9 cellular contexts compared by ENCODE assay signal in genomic region chr20:3805594-3806264, GRCh38. TPM values are rescaled to one million over a fixed set of nuclear protein-coding genes. Genes with fewer than 3 reads are reported as not detected.
DNase-seq lines count a peak whose midpoint lies in the region; ATAC-seq and TF ChIP-seq lines count a peak whose summit lies in the region.
"Had no signal": no experiment of that assay in that cellular context is flagged by ENCODE, and none has a peak within 500 bp of the region (broad histone marks: within the 10 kb centered on the region; RNA-seq: fewer than 3 reads in every experiment).

No MANE protein-coding gene starts in this region.

- intact Hi-C loops in prostate gland (cut with DNase I), result no loop called here

- H3K9me2 ChIP-seq in Karpas-422 (replicated peaks; ENCODE audit: insufficient read depth, low read length), result no peaks in the 10 kb centered on the region

- TF ChIP-seq POLR2A in prostate gland (IDR thresholded peaks at IDR 0.05), result no peak

- H3K4me3 ChIP-seq in prostate gland (no peak overlapping the region), Karpas-422 (ENCODE audit: low read length) (no peak overlapping the region)

- no peaks in the 10 kb centered on the region for H3K79me2 ChIP-seq in Karpas-422 (ENCODE audit: low read length)

- no peaks in the 10 kb centered on the region for H3K27me3 Mint-ChIP-seq in T-helper 17 cell
- H3K27me3 Mint-ChIP-seq: IgD-negative memory B cell had no signal

- H3K4me1 Mint-ChIP-seq in T-helper 17 cell, result peaks cover 42% of the 10 kb centered on the region

- ATAC-seq in T-helper 17 cell (no peak), GM19395 (IDR thresholded peaks at IDR 0.05; ENCODE audit: unreplicated experiment) (no peak), GM18907 (IDR thresholded peaks at IDR 0.05; ENCODE audit: unreplicated experiment) (no peak)

- no peak overlapping the region for H3K4me2 ChIP-seq in Karpas-422 (ENCODE audit: low read depth, low read length, poor library complexity, severe bottlenecking)

- H3K27me3 ChIP-seq in prostate gland (replicated peaks; ENCODE audit: insufficient read depth) (no peaks in the 10 kb centered on the region), Karpas-422 (ENCODE audit: low read length) (no peaks in the 10 kb centered on the region)

- peaks cover 17% of the 10 kb centered on the region for H3K36me3 Mint-ChIP-seq in T-helper 17 cell (ENCODE audit: low read depth)

- no peaks in the 10 kb centered on the region for H3K9me3 ChIP-seq in T-helper 17 cell (ENCODE audit: control insufficient read depth, low read length, poor library complexity, severe bottlenecking)
- H3K9me3 ChIP-seq in prostate gland, result no peaks in the 10 kb centered on the region
- no peaks in the 10 kb centered on the region for H3K9me3 ChIP-seq in Karpas-422 (ENCODE audit: low read length)

- peak overlapping the region; percentile 26 to 87 for H3K27ac ChIP-seq in prostate gland
- H3K27ac ChIP-seq in Karpas-422 (ENCODE audit: low read length), result no peak overlapping the region

- peak overlapping the region; percentile 84 for H3K27ac Mint-ChIP-seq in T-helper 17 cell

- peaks cover 5% of the 10 kb centered on the region for H3K4me1 ChIP-seq in prostate gland (replicated peaks)
- no peaks in the 10 kb centered on the region for H3K4me1 ChIP-seq in Karpas-422 (ENCODE audit: low read length)

- H2AFZ ChIP-seq in Karpas-422 (ENCODE audit: low read length), result no peak overlapping the region

- H3K9ac ChIP-seq in Karpas-422 (ENCODE audit: low read length), result no peak overlapping the region

- DNase-seq in DMS53 (lab: John Stamatoyannopoulos, UW), result peak; percentile 79
- no peak for DNase-seq in T-helper 17 cell
- peak; percentile 68 for DNase-seq in fibroblast of gingiva (ENCODE audit: low read depth)
- no peak for DNase-seq in prostate gland (ENCODE audit: low spot score)
- DNase-seq in Karpas-422, result no peak
- DNase-seq in SW480 (ENCODE audit: low spot score), result no peak

- WGBS in prostate gland, result 95% methylated on average over 8 of the region's 8 CpGs

- TF ChIP-seq CTCF in prostate gland (IDR thresholded peaks at IDR 0.05), result no peak

- no peaks in the 10 kb centered on the region for H4K20me1 ChIP-seq in Karpas-422 (ENCODE audit: insufficient read depth, low read depth, low read length)

- H3K36me3 ChIP-seq in prostate gland, result no peaks in the 10 kb centered on the region
- peaks cover 4% of the 10 kb centered on the region; the same call in 1 of the 2 replicates for H3K36me3 ChIP-seq in Karpas-422 (ENCODE audit: insufficient read depth, low read length)

- H3K4me3 Mint-ChIP-seq in T-helper 17 cell, result peak overlapping the region; percentile 34
- H3K4me3 Mint-ChIP-seq: IgD-negative memory B cell had no signal

RNA-seq across cellular contexts. Expression of gene CDC25B, which starts 9.6 kb away (rescaled TPM):
- 100 to 1,000 TPM; 220 to 223 TPM for total RNA-seq in T-helper 17 cell
- total RNA-seq in prostate gland, result 10 to 100 TPM in 1 of 2 donors, 1 to 10 TPM in 1; 8.7 to 25.6 TPM
- total RNA-seq in Karpas-422 (2014; rRNA removed; shearing (Covaris generic); ENCODE audit: low replicate concordance), result 11.7 and 15.3 TPM in 2 replicates

RNA-seq across cellular contexts. Expression of gene AP5S1, which starts 14.6 kb away (rescaled TPM):
- total RNA-seq in T-helper 17 cell (10 to 100 TPM; 11.3 to 11.9 TPM), prostate gland (10 to 100 TPM; 21.1 to 28.0 TPM)
- total RNA-seq in Karpas-422 (2014; rRNA removed; shearing (Covaris generic); ENCODE audit: low replicate concordance), result 5.3 and 7.1 TPM in 2 replicates

RNA-seq across cellular contexts. Expression of gene CENPB, which starts 19.2 kb away (rescaled TPM):
- 10 to 100 TPM; 36.9 to 40.2 TPM for total RNA-seq in T-helper 17 cell
- total RNA-seq in prostate gland, result 10 to 100 TPM; 76.6 to 86.9 TPM
- total RNA-seq in Karpas-422 (2014; rRNA removed; shearing (Covaris generic); ENCODE audit: low replicate concordance), result 13.0 and 32.7 TPM in 2 replicates

RNA-seq across cellular contexts. Expression of gene SPEF1, which starts 24.5 kb away (rescaled TPM):
- total RNA-seq in T-helper 17 cell (under 1 TPM in 1 of 2 donors, not detected in 1; 0.18 TPM), prostate gland (1 to 10 TPM in 1 of 2 donors, not detected in 1; 1.6 TPM)
- not detected in 2 replicates for total RNA-seq in Karpas-422 (2014; rRNA removed; shearing (Covaris generic); ENCODE audit: low replicate concordance)

RNA-seq across cellular contexts. Expression of gene ADISSP, which starts 38.2 kb away (rescaled TPM):
- total RNA-seq in T-helper 17 cell (10 to 100 TPM; 13.3 to 19.0 TPM), prostate gland (10 to 100 TPM; 11.8 to 14.6 TPM)
- total RNA-seq in Karpas-422 (2014; rRNA removed; shearing (Covaris generic); ENCODE audit: low replicate concordance), result 44.1 and 60.4 TPM in 2 replicates

Comparison
In these comparisons a context has a peak if more than half of its experiments do, and no peak if none do; other contexts are left out.
1. DNase-seq: peak in DMS53 (single experiment) and fibroblast of gingiva (single experiment); none in T-helper 17 cell (0 of 3), prostate gland (single experiment), Karpas-422 (single experiment) and SW480 (single experiment).
2. RNA of gene CDC25B, which starts 9.6 kb away (total RNA-seq): 220 to 223 TPM in T-helper 17 cell; 8.7 to 25.6 TPM in prostate gland and 11.7 to 15.3 TPM in Karpas-422; every median in the first group is over 4 times any median in the second.